Comparison of ENCODE assay signal across 18 cellular contexts in genomic region chr11:69388661-69389060, GRCh38.
DNase-seq lines count a peak whose midpoint lies in the region; ATAC-seq, FAIRE-seq and TF ChIP-seq lines count a peak whose summit lies in the region.
"Had no signal": no experiment of that assay in that cellular context is flagged by ENCODE, and none has a peak within 500 bp of the region (broad histone marks: within the 10 kb centered on the region; RNA-seq: fewer than 3 reads in every experiment).

No MANE protein-coding gene starts in this region.

- 38% methylated on average over 2 of the region's 2 CpGs for WGBS in mammary epithelial cell (ENCODE audit: low coverage, missing lambda C conversion rate)
- 44% methylated on average over 2 of the region's 2 CpGs for WGBS in K562 (ENCODE audit: insufficient coverage, low coverage, missing lambda C conversion rate)

- H3K27ac ChIP-seq in mammary epithelial cell (ENCODE audit: insufficient read depth, low read depth, low read length): no peak overlapping the region
- H3K27ac ChIP-seq in breast epithelium: no peak overlapping the region
- no peak overlapping the region for H3K27ac ChIP-seq in K562 (ENCODE audit: extremely low read depth, low read depth, low read length)
- H3K27ac ChIP-seq: BLaER1 treated with 17β-estradiol and CSF1 and Interleukin-3, amounts not matched to agents 10 nM and 100 nM; GM23248 had no signal

- BruUV-seq in mammary epithelial cell (replicated peaks; lab: Mats Ljungman, UMichigan): no TSS peak
- BruUV-seq in K562 (replicated peaks; lab: Mats Ljungman, UMichigan): no TSS peak

- H3K4me1 ChIP-seq in mammary epithelial cell (ENCODE audit: insufficient read depth, low read length) (no peaks in the 10 kb centered on the region), breast epithelium (no peaks in the 10 kb centered on the region), K562 (replicated peaks in 1 of 2; ENCODE audit: control insufficient read depth in 2 of 2, insufficient read depth in 2 of 2, low read length in 2 of 2) (peaks cover 10 to 38% of the 10 kb centered on the region in 2 experiments; a peak in 4 of 5 replicates)

- H3K9ac ChIP-seq in mammary epithelial cell (ENCODE audit: insufficient read depth, low read length) (no peak overlapping the region), K562 (ENCODE audit: insufficient read depth in 1 of 2, low read depth in 2 of 2, low read length in 2 of 2) (no peak overlapping the region)
- H3K9ac ChIP-seq: BLaER1 treated with 17β-estradiol and CSF1 and Interleukin-3, amounts not matched to agents 10 nM and 100 nM; GM23248 had no signal

- no peaks in the 10 kb centered on the region for H4K20me1 ChIP-seq in mammary epithelial cell (ENCODE audit: insufficient read depth, low read length)
- no peaks in the 10 kb centered on the region for H4K20me1 ChIP-seq in K562 (replicated peaks; ENCODE audit: control insufficient read depth, insufficient read depth, low read length)
- H4K20me1 ChIP-seq: BLaER1 treated with 17β-estradiol and CSF1 and Interleukin-3, amounts not matched to agents 10 nM and 100 nM had no signal

- TF ChIP-seq RAD21 in K562 (CRISPR knock-in tag; conservative IDR thresholded peaks at IDR 0.05 in 1 of 2, IDR thresholded peaks at IDR 0.05 in 1 of 2): no peak

- H3K4me1 Mint-ChIP-seq in mesothelial cell of epicardium (no peaks in the 10 kb centered on the region), natural killer cell (no peaks in the 10 kb centered on the region)
- no peaks in the 10 kb centered on the region for H3K4me1 Mint-ChIP-seq in activated T-cell treated with anti-CD3 and anti-CD28 coated beads, Interleukin-2, amount 50 U/mL, for 24 hours (ENCODE audit: low read depth)

- H3K4me2 ChIP-seq in mammary epithelial cell (ENCODE audit: insufficient read depth, low read depth, low read length) (no peak overlapping the region), K562 (ENCODE audit: insufficient read depth, low read length) (no peak overlapping the region)
- H3K4me2 ChIP-seq: BLaER1 treated with 17β-estradiol and CSF1 and Interleukin-3, amounts not matched to agents 10 nM and 100 nM had no signal

- no peak for FAIRE-seq in K562 (lab: Jason Lieb, UNC)
- FAIRE-seq: GM12878, GM18507, H54, HTR-8/SVneo had no signal

- CTCF ChIA-PET in mammary epithelial cell (lab: Charles Lee; ENCODE audit: low non-redundant PET) (no interaction called here), K562 (lab: Yijun Ruan, JAX; ENCODE audit: low intra/inter-chr PET ratio) (no interaction called here)

- intact Hi-C loops in mammary epithelial cell (cut with micrococcal nuclease): no loop called here
- intact Hi-C loops in breast epithelium (cut with DNase I; ENCODE audit: low total_unique reads): no loop called here
- intact Hi-C loops in K562 (cut with micrococcal nuclease): no loop called here
- intact Hi-C loops in natural killer cell (cut with micrococcal nuclease): no loop called here

- DNase-seq in mammary epithelial cell (peak; percentile 53), breast epithelium (ENCODE audit: low spot score in 2 of 2) (no peak), K562 (ENCODE audit: extremely low read depth in 1 of 4, low spot score in 3 of 4) (no peak), renal cortical epithelial cell (ENCODE audit: low read depth) (peak; percentile 82), mesothelial cell of epicardium (ENCODE audit: low spot score in 2 of 2, unreplicated experiment in 2 of 2) (no peak), natural killer cell (no peak)
- DNase-seq in activated T-cell treated with anti-CD3 and anti-CD28 coated beads, Interleukin-2, amount 50 U/mL, for 24 hours: no peak
- DNase-seq: 8988T; CD4-positive, alpha-beta T cell; DMS79; GM23248 had no signal

- no peaks in the 10 kb centered on the region for H3K9me3 ChIP-seq in mammary epithelial cell (replicated peaks; ENCODE audit: insufficient read depth, low read length)
- H3K9me3 ChIP-seq in breast epithelium: peaks cover 14 to 16% of the 10 kb centered on the region in 2 donors
- peaks cover 16% of the 10 kb centered on the region for H3K9me3 ChIP-seq in K562 (replicated peaks; ENCODE audit: control insufficient read depth, insufficient read depth, low read depth, low read length)

- H3K9me1 ChIP-seq in K562 (ENCODE audit: control insufficient read depth, insufficient read depth, low read length): no peaks in the 10 kb centered on the region

- TF ChIP-seq CTCF in mammary epithelial cell (conservative IDR thresholded peaks at IDR 0.05 in 1 of 2, IDR thresholded peaks at IDR 0.05 in 1 of 2; ENCODE audit: extremely low read depth in 1 of 2, insufficient read depth in 1 of 2, low read depth in 1 of 2, low read length in 2 of 2) (no peak), breast epithelium (IDR thresholded peaks at IDR 0.05) (no peak), K562 (IDR thresholded peaks at IDR 0.05 in 2 of 3, conservative IDR thresholded peaks at IDR 0.05 in 1 of 3; ENCODE audit: insufficient read depth in 2 of 3, low read depth in 1 of 3, low read length in 3 of 3) (no peak), mesothelial cell of epicardium (IDR thresholded peaks at IDR 0.05; ENCODE audit: unreplicated experiment) (no peak), natural killer cell (IDR thresholded peaks at IDR 0.05) (no peak)

- H3K36me3 Mint-ChIP-seq in mesothelial cell of epicardium (peaks cover 5% of the 10 kb centered on the region), natural killer cell (peaks cover 12% of the 10 kb centered on the region)
- H3K36me3 Mint-ChIP-seq in activated T-cell treated with anti-CD3 and anti-CD28 coated beads, Interleukin-2, amount 50 U/mL, for 24 hours (ENCODE audit: low read depth): no peaks in the 10 kb centered on the region

- peaks cover 20% of the 10 kb centered on the region for H3K9me3 Mint-ChIP-seq in mesothelial cell of epicardium
- peaks cover 20% of the 10 kb centered on the region for H3K9me3 Mint-ChIP-seq in activated T-cell treated with anti-CD3 and anti-CD28 coated beads, Interleukin-2, amount 50 U/mL, for 24 hours
- H3K9me3 Mint-ChIP-seq in natural killer cell: peaks cover 0 to 8% of the 10 kb centered on the region in 2 donors
- H3K9me3 Mint-ChIP-seq: CD4-positive, alpha-beta T cell had no signal

- H3K79me2 ChIP-seq in mammary epithelial cell (ENCODE audit: insufficient read depth, low read length) (no peaks in the 10 kb centered on the region), K562 (ENCODE audit: control insufficient read depth, insufficient read depth, low read length) (no peaks in the 10 kb centered on the region)

- H3K27me3 Mint-ChIP-seq in mesothelial cell of epicardium (ENCODE audit: low read depth) (no peaks in the 10 kb centered on the region), natural killer cell (ENCODE audit: low read depth in 2 of 2) (peaks cover 3 to 8% of the 10 kb centered on the region in 2 donors)
- H3K27me3 Mint-ChIP-seq in activated T-cell treated with anti-CD3 and anti-CD28 coated beads, Interleukin-2, amount 50 U/mL, for 24 hours: no peaks in the 10 kb centered on the region
- H3K27me3 Mint-ChIP-seq: CD4-positive, alpha-beta T cell had no signal

- H3K27me3 ChIP-seq in mammary epithelial cell (ENCODE audit: insufficient read depth, low read length) (no peaks in the 10 kb centered on the region), breast epithelium (no peaks in the 10 kb centered on the region), K562 (ENCODE audit: control insufficient read depth in 2 of 2, insufficient read depth in 2 of 2, low read length in 2 of 2) (no peaks in the 10 kb centered on the region)
- H3K27me3 ChIP-seq: BLaER1 treated with 17β-estradiol and CSF1 and Interleukin-3, amounts not matched to agents 10 nM and 100 nM had no signal

- TF ChIP-seq EP300 in K562 (IDR thresholded peaks at IDR 0.05; ENCODE audit: low read length): no peak

- H2AFZ ChIP-seq in mammary epithelial cell (ENCODE audit: low read depth, low read length) (no peak overlapping the region), K562 (ENCODE audit: low read depth, low read length) (no peak overlapping the region)
- H2AFZ ChIP-seq: GM23248 had no signal

- dilution Hi-C loops in mammary epithelial cell (cut with HindIII; ENCODE audit: low sequenced_read_pairs): loop anchor here (5.0 kb wide), 1 partner anchor 54 kb away; no protein-coding TSS in a partner anchor

- H3K27ac Mint-ChIP-seq in mesothelial cell of epicardium (no peak overlapping the region), natural killer cell (no peak overlapping the region)
- no peak overlapping the region for H3K27ac Mint-ChIP-seq in activated T-cell treated with anti-CD3 and anti-CD28 coated beads, Interleukin-2, amount 50 U/mL, for 24 hours
- H3K27ac Mint-ChIP-seq: CD4-positive, alpha-beta T cell had no signal

- H3K36me3 ChIP-seq in mammary epithelial cell (ENCODE audit: insufficient read depth, low read length) (no peaks in the 10 kb centered on the region), breast epithelium (no peaks in the 10 kb centered on the region), K562 (ENCODE audit: control insufficient read depth, insufficient read depth, low read length) (no peaks in the 10 kb centered on the region; the same call in 2 of the 3 replicates)
- H3K36me3 ChIP-seq: BLaER1 treated with 17β-estradiol and CSF1 and Interleukin-3, amounts not matched to agents 10 nM and 100 nM had no signal

- ATAC-seq in K562: no peak
- peak; percentile 57 for ATAC-seq in esophagus mucosa
- no peak for ATAC-seq in natural killer cell
- ATAC-seq: GM12878, HCT116 had no signal

- H3K4me3 Mint-ChIP-seq in mesothelial cell of epicardium: no peak overlapping the region
- no peak overlapping the region for H3K4me3 Mint-ChIP-seq in activated T-cell treated with anti-CD3 and anti-CD28 coated beads, Interleukin-2, amount 50 U/mL, for 24 hours
- no peak overlapping the region for H3K4me3 Mint-ChIP-seq in natural killer cell
- H3K4me3 Mint-ChIP-seq: CD4-positive, alpha-beta T cell had no signal

- POLR2A ChIA-PET in K562 (lab: Yijun Ruan, JAX): interaction anchor here (0.6 to 1.2 kb wide), 3 partner anchors 9 to 76 kb away, joined by 3 read pairs; no protein-coding TSS in a partner anchor

- H3K4me3 ChIP-seq in mammary epithelial cell (replicated peaks in 1 of 3; ENCODE audit: insufficient read depth in 1 of 3, low read depth in 2 of 3, low read length in 3 of 3) (no peak overlapping the region), breast epithelium (no peak overlapping the region), K562 (no peak overlapping the region)
- H3K4me3 ChIP-seq: BLaER1 treated with 17β-estradiol and CSF1 and Interleukin-3, amounts not matched to agents 10 nM and 100 nM; GM12878; GM23248 had no signal

- in situ Hi-C loops in mammary epithelial cell (cut with MboI; ENCODE audit: low sequenced_read_pairs in 2 of 2) (no loop called here), K562 (cut with MboI) (no loop called here)

- no peak for TF ChIP-seq POLR2A in breast epithelium (IDR thresholded peaks at IDR 0.05)
- TF ChIP-seq POLR2A in K562 (conservative IDR thresholded peaks at IDR 0.05): no peak

Comparison
In these comparisons a context has a peak if more than half of its experiments do, and no peak if none do; other contexts are left out.
1. DNase-seq: peak in mammary epithelial cell (single experiment) and renal cortical epithelial cell (single experiment); none in breast epithelium (0 of 2), K562 (0 of 4), mesothelial cell of epicardium (0 of 2), activated T-cell treated with anti-CD3 and anti-CD28 coated beads, Interleukin-2, amount 50 U/mL, for 24 hours (single experiment) and natural killer cell (single experiment).